1 cellular context compared by ENCODE assay signal in genomic region chr2:26345554-26346453, GRCh38.
TF ChIP-seq lines count a peak whose summit lies in the region.

A gene with protein sequence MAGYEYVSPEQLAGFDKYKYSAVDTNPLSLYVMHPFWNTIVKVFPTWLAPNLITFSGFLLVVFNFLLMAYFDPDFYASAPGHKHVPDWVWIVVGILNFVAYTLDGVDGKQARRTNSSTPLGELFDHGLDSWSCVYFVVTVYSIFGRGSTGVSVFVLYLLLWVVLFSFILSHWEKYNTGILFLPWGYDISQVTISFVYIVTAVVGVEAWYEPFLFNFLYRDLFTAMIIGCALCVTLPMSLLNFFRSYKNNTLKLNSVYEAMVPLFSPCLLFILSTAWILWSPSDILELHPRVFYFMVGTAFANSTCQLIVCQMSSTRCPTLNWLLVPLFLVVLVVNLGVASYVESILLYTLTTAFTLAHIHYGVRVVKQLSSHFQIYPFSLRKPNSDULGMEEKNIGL (plus strand): TSS chr2:26346143. CDS start chr2:26346233, 90 bp downstream.

TF ChIP-seq in HepG2, 621 proteins besides CTCF, POLR2A, EP300 and RAD21 (continued from another document and continues in another):
- TF ChIP-seq ZBTB21 (CRISPR knock-in tag; IDR thresholded peaks at IDR 0.05) (no peak; the same call in 1 of the 2 replicates), MAFG (CRISPR knock-in tag; IDR thresholded peaks at IDR 0.05) (no peak), RARA (CRISPR knock-in tag; IDR thresholded peaks at IDR 0.05) (peak; percentile 27; the same call in 1 of the 2 replicates), ZBTB3 (CRISPR knock-in tag; IDR thresholded peaks at IDR 0.05; ENCODE audit: borderline replicate concordance, low read depth) (0 out of 2 replicates have a peak, but pooled peaks have one; percentile 26), ZNF253 (CRISPR knock-in tag; IDR thresholded peaks at IDR 0.05; ENCODE audit: borderline replicate concordance) (no peak; the same call in 1 of the 2 replicates), HMG20A (CRISPR knock-in tag; IDR thresholded peaks at IDR 0.05; ENCODE audit: borderline replicate concordance) (peak; percentile 45; the same call in 1 of the 2 replicates), HES4 (CRISPR knock-in tag; IDR thresholded peaks at IDR 0.05; ENCODE audit: borderline replicate concordance) (peak; percentile 63; the same call in 1 of the 2 replicates), ZNF460 (CRISPR knock-in tag; IDR thresholded peaks at IDR 0.05; ENCODE audit: borderline replicate concordance) (no peak), FOXO1 (CRISPR knock-in tag; IDR thresholded peaks at IDR 0.05) (0 out of 2 replicates have a peak, but pooled peaks have one; percentile 18), XBP1 (CRISPR knock-in tag; IDR thresholded peaks at IDR 0.05) (no peak), ZNF549 (CRISPR knock-in tag; IDR thresholded peaks at IDR 0.05) (no peak), NCOR1 (IDR thresholded peaks at IDR 0.05; ENCODE audit: borderline replicate concordance, low read length) (peak; percentile 32; the same call in 1 of the 2 replicates), MAZ (IDR thresholded peaks at IDR 0.05; ENCODE audit: borderline replicate concordance, low read depth, low read length) (peak; percentile 83; the same call in 1 of the 2 replicates), MAZ (CRISPR knock-in tag; IDR thresholded peaks at IDR 0.05; ENCODE audit: low read depth) (peak; percentile 93), ZNF788 (CRISPR knock-in tag; IDR thresholded peaks at IDR 0.05; ENCODE audit: borderline replicate concordance) (peak; percentile 82; the same call in 1 of the 2 replicates), KDM5B (CRISPR knock-in tag; IDR thresholded peaks at IDR 0.05; ENCODE audit: borderline replicate concordance) (peak; percentile 93; the same call in 1 of the 2 replicates), ASH2L (IDR thresholded peaks at IDR 0.05; ENCODE audit: insufficient read length, low read depth, low read length) (peak; percentile 97), CENPBD1 (CRISPR knock-in tag; IDR thresholded peaks at IDR 0.05; ENCODE audit: borderline replicate concordance, low read depth) (no peak; the same call in 1 of the 2 replicates), ATF7-NPFF (CRISPR knock-in tag; IDR thresholded peaks at IDR 0.05; ENCODE audit: low read depth) (peak; percentile 83), ZNF451 (CRISPR knock-in tag; IDR thresholded peaks at IDR 0.05) (0 out of 2 replicates have a peak, but pooled peaks have one; percentile 18), SIX1 (CRISPR knock-in tag; IDR thresholded peaks at IDR 0.05; ENCODE audit: borderline replicate concordance) (peak; percentile 55), EHMT2 (IDR thresholded peaks at IDR 0.05; ENCODE audit: borderline replicate concordance, low read depth, low read length) (no peak), ZNF280B (CRISPR knock-in tag; IDR thresholded peaks at IDR 0.05; ENCODE audit: borderline replicate concordance) (peak; percentile 60; the same call in 1 of the 2 replicates), FLYWCH1 (CRISPR knock-in tag; IDR thresholded peaks at IDR 0.05) (no peak), RNF2 (conservative IDR thresholded peaks at IDR 0.05; ENCODE audit: low read depth) (peak; percentile 81), ELF1 (CRISPR knock-in tag; IDR thresholded peaks at IDR 0.05) (peak; percentile 67), FOSL2 (CRISPR knock-in tag; IDR thresholded peaks at IDR 0.05) (peak; percentile 64), KIAA2018 (CRISPR knock-in tag; IDR thresholded peaks at IDR 0.05; ENCODE audit: borderline replicate concordance) (peak; percentile 85; the same call in 1 of the 2 replicates), SAP130 (CRISPR knock-in tag; IDR thresholded peaks at IDR 0.05; ENCODE audit: low read depth) (peak; percentile 94), ZMYM3 (CRISPR knock-in tag; IDR thresholded peaks at IDR 0.05) (no peak)
- TF ChIP-seq, protein P1, sequence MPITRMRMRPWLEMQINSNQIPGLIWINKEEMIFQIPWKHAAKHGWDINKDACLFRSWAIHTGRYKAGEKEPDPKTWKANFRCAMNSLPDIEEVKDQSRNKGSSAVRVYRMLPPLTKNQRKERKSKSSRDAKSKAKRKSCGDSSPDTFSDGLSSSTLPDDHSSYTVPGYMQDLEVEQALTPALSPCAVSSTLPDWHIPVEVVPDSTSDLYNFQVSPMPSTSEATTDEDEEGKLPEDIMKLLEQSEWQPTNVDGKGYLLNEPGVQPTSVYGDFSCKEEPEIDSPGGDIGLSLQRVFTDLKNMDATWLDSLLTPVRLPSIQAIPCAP (CRISPR knock-in tag; IDR thresholded peaks at IDR 0.05; ENCODE audit: low read depth): no peak; the same call in 1 of the 2 replicates
- TF ChIP-seq, protein P2, sequence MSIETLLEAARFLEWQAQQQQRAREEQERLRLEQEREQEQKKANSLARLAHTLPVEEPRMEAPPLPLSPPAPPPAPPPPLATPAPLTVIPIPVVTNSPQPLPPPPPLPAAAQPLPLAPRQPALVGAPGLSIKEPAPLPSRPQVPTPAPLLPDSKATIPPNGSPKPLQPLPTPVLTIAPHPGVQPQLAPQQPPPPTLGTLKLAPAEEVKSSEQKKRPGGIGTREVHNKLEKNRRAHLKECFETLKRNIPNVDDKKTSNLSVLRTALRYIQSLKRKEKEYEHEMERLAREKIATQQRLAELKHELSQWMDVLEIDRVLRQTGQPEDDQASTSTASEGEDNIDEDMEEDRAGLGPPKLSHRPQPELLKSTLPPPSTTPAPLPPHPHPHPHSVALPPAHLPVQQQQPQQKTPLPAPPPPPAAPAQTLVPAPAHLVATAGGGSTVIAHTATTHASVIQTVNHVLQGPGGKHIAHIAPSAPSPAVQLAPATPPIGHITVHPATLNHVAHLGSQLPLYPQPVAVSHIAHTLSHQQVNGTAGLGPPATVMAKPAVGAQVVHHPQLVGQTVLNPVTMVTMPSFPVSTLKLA (IDR thresholded peaks at IDR 0.05): peak; percentile 68
- TF ChIP-seq, protein P3, sequence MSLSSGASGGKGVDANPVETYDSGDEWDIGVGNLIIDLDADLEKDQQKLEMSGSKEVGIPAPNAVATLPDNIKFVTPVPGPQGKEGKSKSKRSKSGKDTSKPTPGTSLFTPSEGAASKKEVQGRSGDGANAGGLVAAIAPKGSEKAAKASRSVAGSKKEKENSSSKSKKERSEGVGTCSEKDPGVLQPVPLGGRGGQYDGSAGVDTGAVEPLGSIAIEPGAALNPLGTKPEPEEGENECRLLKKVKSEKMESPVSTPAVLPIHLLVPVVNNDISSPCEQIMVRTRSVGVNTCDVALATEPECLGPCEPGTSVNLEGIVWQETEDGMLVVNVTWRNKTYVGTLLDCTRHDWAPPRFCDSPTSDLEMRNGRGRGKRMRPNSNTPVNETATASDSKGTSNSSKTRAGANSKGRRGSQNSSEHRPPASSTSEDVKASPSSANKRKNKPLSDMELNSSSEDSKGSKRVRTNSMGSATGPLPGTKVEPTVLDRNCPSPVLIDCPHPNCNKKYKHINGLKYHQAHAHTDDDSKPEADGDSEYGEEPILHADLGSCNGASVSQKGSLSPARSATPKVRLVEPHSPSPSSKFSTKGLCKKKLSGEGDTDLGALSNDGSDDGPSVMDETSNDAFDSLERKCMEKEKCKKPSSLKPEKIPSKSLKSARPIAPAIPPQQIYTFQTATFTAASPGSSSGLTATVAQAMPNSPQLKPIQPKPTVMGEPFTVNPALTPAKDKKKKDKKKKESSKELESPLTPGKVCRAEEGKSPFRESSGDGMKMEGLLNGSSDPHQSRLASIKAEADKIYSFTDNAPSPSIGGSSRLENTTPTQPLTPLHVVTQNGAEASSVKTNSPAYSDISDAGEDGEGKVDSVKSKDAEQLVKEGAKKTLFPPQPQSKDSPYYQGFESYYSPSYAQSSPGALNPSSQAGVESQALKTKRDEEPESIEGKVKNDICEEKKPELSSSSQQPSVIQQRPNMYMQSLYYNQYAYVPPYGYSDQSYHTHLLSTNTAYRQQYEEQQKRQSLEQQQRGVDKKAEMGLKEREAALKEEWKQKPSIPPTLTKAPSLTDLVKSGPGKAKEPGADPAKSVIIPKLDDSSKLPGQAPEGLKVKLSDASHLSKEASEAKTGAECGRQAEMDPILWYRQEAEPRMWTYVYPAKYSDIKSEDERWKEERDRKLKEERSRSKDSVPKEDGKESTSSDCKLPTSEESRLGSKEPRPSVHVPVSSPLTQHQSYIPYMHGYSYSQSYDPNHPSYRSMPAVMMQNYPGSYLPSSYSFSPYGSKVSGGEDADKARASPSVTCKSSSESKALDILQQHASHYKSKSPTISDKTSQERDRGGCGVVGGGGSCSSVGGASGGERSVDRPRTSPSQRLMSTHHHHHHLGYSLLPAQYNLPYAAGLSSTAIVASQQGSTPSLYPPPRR (CRISPR knock-in tag; IDR thresholded peaks at IDR 0.05; ENCODE audit: borderline replicate concordance): no peak
- TF ChIP-seq, protein P4, sequence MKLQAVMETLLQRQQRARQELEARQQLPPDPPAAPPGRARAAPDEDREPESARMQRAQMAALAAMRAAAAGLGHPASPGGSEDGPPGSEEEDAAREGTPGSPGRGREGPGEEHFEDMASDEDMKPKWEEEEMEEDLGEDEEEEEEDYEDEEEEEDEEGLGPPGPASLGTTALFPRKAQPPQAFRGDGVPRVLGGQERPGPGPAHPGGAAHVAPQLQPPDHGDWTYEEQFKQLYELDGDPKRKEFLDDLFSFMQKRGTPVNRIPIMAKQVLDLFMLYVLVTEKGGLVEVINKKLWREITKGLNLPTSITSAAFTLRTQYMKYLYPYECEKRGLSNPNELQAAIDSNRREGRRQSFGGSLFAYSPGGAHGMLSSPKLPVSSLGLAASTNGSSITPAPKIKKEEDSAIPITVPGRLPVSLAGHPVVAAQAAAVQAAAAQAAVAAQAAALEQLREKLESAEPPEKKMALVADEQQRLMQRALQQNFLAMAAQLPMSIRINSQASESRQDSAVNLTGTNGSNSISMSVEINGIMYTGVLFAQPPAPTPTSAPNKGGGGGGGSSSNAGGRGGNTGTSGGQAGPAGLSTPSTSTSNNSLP (IDR thresholded peaks at IDR 0.05; ENCODE audit: low read depth, low read length): peak; percentile 69
- TF ChIP-seq, protein P5, sequence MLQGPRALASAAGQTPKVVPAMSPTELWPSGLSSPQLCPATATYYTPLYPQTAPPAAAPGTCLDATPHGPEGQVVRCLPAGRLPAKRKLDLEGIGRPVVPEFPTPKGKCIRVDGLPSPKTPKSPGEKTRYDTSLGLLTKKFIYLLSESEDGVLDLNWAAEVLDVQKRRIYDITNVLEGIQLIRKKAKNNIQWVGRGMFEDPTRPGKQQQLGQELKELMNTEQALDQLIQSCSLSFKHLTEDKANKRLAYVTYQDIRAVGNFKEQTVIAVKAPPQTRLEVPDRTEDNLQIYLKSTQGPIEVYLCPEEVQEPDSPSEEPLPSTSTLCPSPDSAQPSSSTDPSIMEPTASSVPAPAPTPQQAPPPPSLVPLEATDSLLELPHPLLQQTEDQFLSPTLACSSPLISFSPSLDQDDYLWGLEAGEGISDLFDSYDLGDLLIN (CRISPR knock-in tag; IDR thresholded peaks at IDR 0.05; ENCODE audit: borderline replicate concordance): 0 out of 2 replicates have a peak, but pooled peaks have one; percentile 17
